In the genomic region with DNA sequence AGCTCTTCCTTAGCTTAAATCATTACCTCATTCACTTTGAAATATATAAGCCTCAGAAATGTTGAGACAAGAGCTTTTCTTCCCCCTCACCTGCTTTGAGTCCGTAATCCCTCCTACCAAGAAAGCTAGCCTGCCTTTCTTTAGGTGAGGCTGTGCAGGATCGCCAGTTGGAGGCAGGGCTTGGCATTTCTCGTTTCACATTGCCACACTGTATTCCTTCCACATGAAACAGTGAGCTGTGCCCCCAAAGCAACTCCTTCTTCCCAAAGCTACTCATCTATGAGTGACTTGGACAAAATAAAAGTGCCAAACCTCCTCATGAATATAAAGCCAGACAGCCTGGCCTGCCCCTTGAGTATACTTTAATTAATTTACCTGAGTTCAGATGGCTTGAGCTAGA, we compare ENCODE assay signal across 12 cellular contexts.
DNase-seq lines count a peak whose midpoint lies in the region; TF ChIP-seq lines count a peak whose summit lies in the region.
"Had no signal": no experiment of that assay in that cellular context is flagged by ENCODE, and none has a peak within 500 bp of the region (broad histone marks: within the 10 kb centered on the region; RNA-seq: fewer than 3 reads in every experiment).

No MANE protein-coding gene starts in this region.

- POLR2A ChIA-PET in AG04450 (lab: Yijun Ruan, JAX): interaction anchor here (0.7 kb wide), 1 partner anchor 172 kb away, joined by 5 read pairs; no protein-coding TSS in a partner anchor

- H3K9me3 ChIP-seq in AG04450 (ENCODE audit: control insufficient read depth, insufficient read depth, low read length) (no peaks in the 10 kb centered on the region), ascending aorta (no peaks in the 10 kb centered on the region), thyroid gland (no peaks in the 10 kb centered on the region)

- intact Hi-C loops in ascending aorta (cut with DNase I): loop anchor here (5.0 kb wide), 1 partner anchor 87 kb away; the partner anchor contains the start of gene LIMCH1
- intact Hi-C loops in thyroid gland (cut with DNase I): no loop called here
- intact Hi-C loops in activated T-helper 1 cell treated with anti-CD3 and anti-CD28 coated beads, Interleukin-12 subunit alpha, Interleukin-12 subunit beta, Interleukin-2, Interleukin-4 antibody, amounts not matched to agents 30 ng/mL and 10 ng/mL and 1 ng/mL, durations not matched to agents 14 hours and 24 hours and 36 hours (cut with micrococcal nuclease): no loop called here

- CTCF ChIA-PET in AG04450 (lab: Charles Lee): no interaction called here

- no peaks in the 10 kb centered on the region for H3K36me3 ChIP-seq in ascending aorta
- H3K36me3 ChIP-seq in thyroid gland: peaks cover 0 to under 1% of the 10 kb centered on the region in 2 donors

- H3K4me3 ChIP-seq in AG04450 (ENCODE audit: low read depth, low read length) (no peak overlapping the region), ascending aorta (no peak overlapping the region), thyroid gland (replicated peaks in 1 of 3) (no peak overlapping the region)

- WGBS in thyroid gland, 2 donors: 75 to 77% methylated on average over 3 of the region's 3 CpGs

- H3K27me3 Mint-ChIP-seq in mesothelial cell of epicardium (ENCODE audit: low read depth): no peaks in the 10 kb centered on the region
- peaks cover 2% of the 10 kb centered on the region for H3K27me3 Mint-ChIP-seq in activated T-helper 1 cell treated with anti-CD3 and anti-CD28 coated beads, Interleukin-12 subunit alpha, Interleukin-12 subunit beta, Interleukin-2, Interleukin-4 antibody, amounts not matched to agents 30 ng/mL and 10 ng/mL and 1 ng/mL, durations not matched to agents 14 hours and 24 hours and 36 hours (ENCODE audit: insufficient read depth)

- H3K9me3 Mint-ChIP-seq in mesothelial cell of epicardium: no peaks in the 10 kb centered on the region
- no peaks in the 10 kb centered on the region for H3K9me3 Mint-ChIP-seq in activated T-helper 1 cell treated with anti-CD3 and anti-CD28 coated beads, Interleukin-12 subunit alpha, Interleukin-12 subunit beta, Interleukin-2, Interleukin-4 antibody, amounts not matched to agents 30 ng/mL and 10 ng/mL and 1 ng/mL, durations not matched to agents 14 hours and 24 hours and 36 hours

- H3K27me3 ChIP-seq in AG04450 (ENCODE audit: control insufficient read depth, insufficient read depth, low read length): peaks cover 2% of the 10 kb centered on the region
- H3K27me3 ChIP-seq in ascending aorta: no peaks in the 10 kb centered on the region
- no peaks in the 10 kb centered on the region for H3K27me3 ChIP-seq in thyroid gland

- H3K4me3 Mint-ChIP-seq in mesothelial cell of epicardium: no peak overlapping the region
- H3K4me3 Mint-ChIP-seq in activated T-helper 1 cell treated with anti-CD3 and anti-CD28 coated beads, Interleukin-12 subunit alpha, Interleukin-12 subunit beta, Interleukin-2, Interleukin-4 antibody, amounts not matched to agents 30 ng/mL and 10 ng/mL and 1 ng/mL, durations not matched to agents 14 hours and 24 hours and 36 hours: no peak overlapping the region
- H3K4me3 Mint-ChIP-seq: CD4-positive, alpha-beta memory T cell had no signal

- H3K4me1 ChIP-seq in ascending aorta: peaks cover 4 to 37% of the 10 kb centered on the region in 2 donors
- peaks cover 20 to 29% of the 10 kb centered on the region in 2 donors for H3K4me1 ChIP-seq in thyroid gland

- H3K4me1 Mint-ChIP-seq in mesothelial cell of epicardium: peaks cover 21% of the 10 kb centered on the region
- no peaks in the 10 kb centered on the region for H3K4me1 Mint-ChIP-seq in activated T-helper 1 cell treated with anti-CD3 and anti-CD28 coated beads, Interleukin-12 subunit alpha, Interleukin-12 subunit beta, Interleukin-2, Interleukin-4 antibody, amounts not matched to agents 30 ng/mL and 10 ng/mL and 1 ng/mL, durations not matched to agents 14 hours and 24 hours and 36 hours (ENCODE audit: low read depth)
- H3K4me1 Mint-ChIP-seq: CD4-positive, alpha-beta memory T cell had no signal

- H3K27ac Mint-ChIP-seq in mesothelial cell of epicardium: peak overlapping the region; percentile 35
- no peak overlapping the region for H3K27ac Mint-ChIP-seq in activated T-helper 1 cell treated with anti-CD3 and anti-CD28 coated beads, Interleukin-12 subunit alpha, Interleukin-12 subunit beta, Interleukin-2, Interleukin-4 antibody, amounts not matched to agents 30 ng/mL and 10 ng/mL and 1 ng/mL, durations not matched to agents 14 hours and 24 hours and 36 hours
- H3K27ac Mint-ChIP-seq: CD4-positive, alpha-beta memory T cell had no signal

- H3K27ac ChIP-seq in AG04450 (ENCODE audit: low read depth, low read length) (peak overlapping the region; percentile 3), ascending aorta (peak overlapping the region; percentile 65 to 72), thyroid gland (peak overlapping the region; percentile 8 to 70 (median 40))
- H3K27ac ChIP-seq: C4-2B had no signal

- no peak for DNase-seq in AG04450 (ENCODE audit: low read depth, low spot score)
- DNase-seq in ascending aorta (ENCODE audit: low spot score in 2 of 2): no peak
- no peak for DNase-seq in mesothelial cell of epicardium (ENCODE audit: low spot score in 2 of 2, unreplicated experiment in 2 of 2)
- DNase-seq in thyroid gland: no peak
- DNase-seq in activated T-helper 1 cell treated with anti-CD3 and anti-CD28 coated beads, Interleukin-12 subunit alpha, Interleukin-12 subunit beta, Interleukin-2, Interleukin-4 antibody, amounts not matched to agents 30 ng/mL and 10 ng/mL and 1 ng/mL, durations not matched to agents 14 hours and 24 hours and 36 hours (ENCODE audit: low spot score): no peak
- DNase-seq in NCI-H2227 (lab: John Stamatoyannopoulos, UW; ENCODE audit: unreplicated experiment): no peak
- DNase-seq in GM10266 (ENCODE audit: extremely low spot score): no peak
- DNase-seq: 8988T; CD4-positive, alpha-beta memory T cell; DMS79; H7 had no signal

- peaks cover 17% of the 10 kb centered on the region for H3K36me3 Mint-ChIP-seq in mesothelial cell of epicardium
- no peaks in the 10 kb centered on the region for H3K36me3 Mint-ChIP-seq in activated T-helper 1 cell treated with anti-CD3 and anti-CD28 coated beads, Interleukin-12 subunit alpha, Interleukin-12 subunit beta, Interleukin-2, Interleukin-4 antibody, amounts not matched to agents 30 ng/mL and 10 ng/mL and 1 ng/mL, durations not matched to agents 14 hours and 24 hours and 36 hours (ENCODE audit: low read depth)
- H3K36me3 Mint-ChIP-seq: CD4-positive, alpha-beta memory T cell had no signal

- TF ChIP-seq CTCF in AG04450 (IDR thresholded peaks at IDR 0.05; ENCODE audit: low read depth, low read length): no peak
- no peak for TF ChIP-seq CTCF in ascending aorta (IDR thresholded peaks at IDR 0.05)
- TF ChIP-seq CTCF in mesothelial cell of epicardium (IDR thresholded peaks at IDR 0.05; ENCODE audit: unreplicated experiment): no peak
- TF ChIP-seq CTCF in thyroid gland (IDR thresholded peaks at IDR 0.05): no peak
- TF ChIP-seq CTCF in GM10266 (IDR thresholded peaks at IDR 0.05; ENCODE audit: control insufficient read depth, insufficient read depth, low read depth, missing control alignments): no peak

- TF ChIP-seq POLR2A in thyroid gland (IDR thresholded peaks at IDR 0.05): no peak

Comparison
In these comparisons a context has a peak if more than half of its experiments do, and no peak if none do; other contexts are left out.
1. H3K27ac ChIP-seq: peak in every context shown above with its lines; median percentile 68 in ascending aorta; 40 in thyroid gland; 3 in AG04450.